Comparison of ENCODE assay signal across 8 cellular contexts in the genomic region with DNA sequence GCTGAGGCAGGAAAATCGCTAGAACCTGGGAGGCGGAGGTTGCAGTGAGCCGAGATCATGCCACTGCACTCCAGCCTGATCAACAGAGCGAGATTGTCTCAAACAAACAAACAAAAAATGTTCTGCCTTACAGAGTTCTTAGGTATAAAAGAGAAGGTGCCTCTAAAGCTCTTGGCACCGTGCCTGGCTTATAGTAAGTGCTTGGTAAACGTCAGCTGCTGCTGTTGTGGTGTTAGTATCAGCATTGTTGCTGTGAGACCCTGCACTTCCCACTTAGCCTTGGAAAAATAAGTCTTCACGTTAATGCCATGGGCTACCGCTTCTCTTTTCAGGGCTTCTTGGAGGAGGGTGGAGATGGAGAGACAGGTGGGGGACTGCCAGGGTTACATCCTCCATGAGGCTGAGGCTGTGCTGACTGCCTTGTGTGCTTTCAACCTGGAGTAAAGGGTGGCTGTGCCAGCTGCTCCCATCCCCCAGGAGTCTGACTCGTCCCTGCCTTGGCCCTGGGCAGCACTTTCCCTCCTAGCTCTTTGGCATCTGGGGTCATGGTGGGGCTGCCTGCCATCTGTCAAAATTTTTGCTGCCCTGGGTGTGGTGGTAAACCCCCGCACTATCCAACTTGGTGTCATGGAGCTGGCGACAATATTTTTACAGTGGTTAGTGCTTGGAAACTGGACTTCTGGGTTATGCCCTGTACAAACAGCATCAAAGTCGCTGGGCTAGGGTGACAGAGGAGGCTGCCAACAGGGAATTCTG. TPM values are rescaled to one million over a fixed set of nuclear protein-coding genes. Genes with fewer than 3 reads are reported as not detected.
DNase-seq lines count a peak whose midpoint lies in the region; ATAC-seq, FAIRE-seq and TF ChIP-seq lines count a peak whose summit lies in the region.

No MANE protein-coding gene starts in this region.

- peak overlapping the region; percentile 81 for H3K27ac Mint-ChIP-seq in activated naive CD4-positive, alpha-beta T cell treated with anti-CD3 and anti-CD28 coated beads, Interleukin-2, amount 50 U/mL, for 24 hours
- H3K27ac Mint-ChIP-seq in activated naive CD4-positive, alpha-beta T cell treated with anti-CD3 and anti-CD28 coated beads, Interleukin-2, amount 50 U/mL, for 72 hours, result peak overlapping the region in 1 of 2 donors; percentile 87

- peaks cover 27% of the 10 kb centered on the region for H3F3A ChIP-seq in SK-N-SH (replicated peaks; ENCODE audit: insufficient read depth)

- no peaks in the 10 kb centered on the region for H3K27me3 Mint-ChIP-seq in activated naive CD4-positive, alpha-beta T cell treated with anti-CD3 and anti-CD28 coated beads, Interleukin-2, amount 50 U/mL, for 24 hours

- 60% methylated on average over 12 of the region's 12 CpGs for WGBS in SK-N-SH (ENCODE audit: low lambda C conversion rate)

- peaks cover 21% of the 10 kb centered on the region for H3K9me1 ChIP-seq in keratinocyte (ENCODE audit: control insufficient read depth, extremely low read depth, insufficient read depth, low read length)

- H3K36me3 Mint-ChIP-seq in activated naive CD4-positive, alpha-beta T cell treated with anti-CD3 and anti-CD28 coated beads, Interleukin-2, amount 50 U/mL, for 24 hours, result peaks cover 10% of the 10 kb centered on the region
- no peaks in the 10 kb centered on the region for H3K36me3 Mint-ChIP-seq in activated naive CD4-positive, alpha-beta T cell treated with anti-CD3 and anti-CD28 coated beads, Interleukin-2, amount 50 U/mL, for 72 hours

- no peak for TF ChIP-seq RAD21 in SK-N-SH (IDR thresholded peaks at IDR 0.05; ENCODE audit: low read length)

- H3K4me2 ChIP-seq in SK-N-SH (peak overlapping the region; percentile 45; the same call in 1 of the 2 replicates), keratinocyte (ENCODE audit: control insufficient read depth, extremely low read depth, insufficient read depth, low read depth, low read length) (peak overlapping the region; percentile 46)

- H3K79me2 ChIP-seq in SK-N-SH (ENCODE audit: insufficient read depth), result peaks cover 100% of the 10 kb centered on the region
- H3K79me2 ChIP-seq in keratinocyte (ENCODE audit: control insufficient read depth, insufficient read depth, low read length), result peaks cover 99% of the 10 kb centered on the region

- no peak overlapping the region for H3K4me3 Mint-ChIP-seq in activated naive CD4-positive, alpha-beta T cell treated with anti-CD3 and anti-CD28 coated beads, Interleukin-2, amount 50 U/mL, for 24 hours

- CTCF ChIA-PET in SK-N-SH (lab: Yijun Ruan, JAX), result interaction anchor here (0.6 to 2.9 kb wide), 6 partner anchors 9 to 748 kb away, joined by 3 to 17 read pairs (median 4); partner anchors contain the start of gene FLNB

- H4K20me1 ChIP-seq in SK-N-SH (ENCODE audit: insufficient read depth) (peaks cover 82% of the 10 kb centered on the region), keratinocyte (ENCODE audit: control insufficient read depth, extremely low read depth, insufficient read depth, low read length) (peaks cover 89% of the 10 kb centered on the region)

- H3K36me3 ChIP-seq in SK-N-SH (replicated peaks in 1 of 2; ENCODE audit: control insufficient read depth in 1 of 2, insufficient read depth in 2 of 2, low read length in 1 of 2) (no peaks in the 10 kb centered on the region), keratinocyte (ENCODE audit: control insufficient read depth in 2 of 2, extremely low read depth in 1 of 2, insufficient read depth in 2 of 2, low read length in 2 of 2) (peaks cover 17 to 23% of the 10 kb centered on the region in 2 experiments), upper lobe of right lung (no peaks in the 10 kb centered on the region)

- no peak overlapping the region for H2AFZ ChIP-seq in SK-N-SH (ENCODE audit: low read depth)
- H2AFZ ChIP-seq in keratinocyte (ENCODE audit: control insufficient read depth, low read length), result no peak overlapping the region

- dilution Hi-C loops in keratinocyte (cut with MboI; ENCODE audit: extremely low pct_ligation_motif_present, low sequenced_read_pairs), result no loop called here

- no peaks in the 10 kb centered on the region for H3K9me2 ChIP-seq in SK-N-SH

- TF ChIP-seq EP300 in SK-N-SH (IDR thresholded peaks at IDR 0.05; ENCODE audit: borderline replicate concordance in 1 of 2, low read depth in 1 of 2, low read length in 1 of 2), result no peak

- no peak for ATAC-seq in activated naive CD4-positive, alpha-beta T cell treated with anti-CD3 and anti-CD28 coated beads, Interleukin-2, amount 50 U/mL, for 72 hours
- ATAC-seq in upper lobe of right lung (peak; percentile 69), HG02870 (IDR thresholded peaks at IDR 0.05; ENCODE audit: unreplicated experiment) (no peak), HG03097 (IDR thresholded peaks at IDR 0.05; ENCODE audit: low FRiP score, unreplicated experiment) (no peak)

- H3K4me3 ChIP-seq in SK-N-SH (ENCODE audit: low read depth in 2 of 2, low read length in 1 of 2) (no peak overlapping the region), keratinocyte (ENCODE audit: control insufficient read depth in 2 of 3, extremely low read depth in 1 of 3, insufficient read depth in 2 of 3, low read depth in 1 of 3, low read length in 3 of 3) (no peak overlapping the region), upper lobe of right lung (no peak overlapping the region)

- no peaks in the 10 kb centered on the region for H3K9me3 ChIP-seq in SK-N-SH
- no peaks in the 10 kb centered on the region for H3K9me3 ChIP-seq in keratinocyte (ENCODE audit: control insufficient read depth, low read depth, low read length)
- no peaks in the 10 kb centered on the region for H3K9me3 ChIP-seq in upper lobe of right lung

- DNase-seq in activated naive CD4-positive, alpha-beta T cell treated with anti-CD3 and anti-CD28 coated beads, Interleukin-2, amount 50 U/mL, for 72 hours (ENCODE audit: low spot score in 2 of 2), result no peak
- DNase-seq in SK-N-SH, result peak; percentile 49
- no peak for DNase-seq in keratinocyte (ENCODE audit: low read depth, low spot score)
- DNase-seq in upper lobe of right lung, result no peak
- no peak for DNase-seq in GM19240 (ENCODE audit: insufficient read length, low spot score)

- H3K9me3 Mint-ChIP-seq in activated naive CD4-positive, alpha-beta T cell treated with anti-CD3 and anti-CD28 coated beads, Interleukin-2, amount 50 U/mL, for 24 hours, result no peaks in the 10 kb centered on the region
- no peaks in the 10 kb centered on the region for H3K9me3 Mint-ChIP-seq in activated naive CD4-positive, alpha-beta T cell treated with anti-CD3 and anti-CD28 coated beads, Interleukin-2, amount 50 U/mL, for 72 hours

- H3K9ac ChIP-seq in SK-N-SH (no peak overlapping the region), keratinocyte (ENCODE audit: control insufficient read depth, extremely low read depth, insufficient read depth, low read length) (peak overlapping the region; percentile 44)

- H3K27ac ChIP-seq in SK-N-SH (ENCODE audit: low read depth in 2 of 2, low read length in 1 of 2), result peak overlapping the region; percentile 29 to 35; a peak in 2 of 4 replicates
- peak overlapping the region; percentile 65 for H3K27ac ChIP-seq in keratinocyte (ENCODE audit: control insufficient read depth, insufficient read depth, low read length)
- peak overlapping the region; percentile 58 for H3K27ac ChIP-seq in upper lobe of right lung

- intact Hi-C loops in upper lobe of right lung (cut with DNase I), result no loop called here

- POLR2A ChIA-PET in SK-N-SH (lab: Yijun Ruan, JAX), result no interaction called here

- peaks cover 17 to 27% of the 10 kb centered on the region in 2 experiments; a peak in 2 of 4 replicates for H3K4me1 ChIP-seq in SK-N-SH (ENCODE audit: control insufficient read depth in 1 of 2, insufficient read depth in 2 of 2, low read depth in 1 of 2, low read length in 1 of 2)
- H3K4me1 ChIP-seq in keratinocyte (ENCODE audit: control insufficient read depth, extremely low read depth, insufficient read depth, low read length), result peaks cover 65% of the 10 kb centered on the region
- H3K4me1 ChIP-seq in upper lobe of right lung, result peaks cover 12% of the 10 kb centered on the region

- H3K4me1 Mint-ChIP-seq in activated naive CD4-positive, alpha-beta T cell treated with anti-CD3 and anti-CD28 coated beads, Interleukin-2, amount 50 U/mL, for 24 hours, result peaks cover 55% of the 10 kb centered on the region

- no peaks in the 10 kb centered on the region for H3K27me3 ChIP-seq in SK-N-SH (ENCODE audit: insufficient read depth)
- no peaks in the 10 kb centered on the region for H3K27me3 ChIP-seq in keratinocyte (ENCODE audit: control insufficient read depth, extremely low read depth, insufficient read depth, low read length)
- H3K27me3 ChIP-seq in upper lobe of right lung, result no peaks in the 10 kb centered on the region

- no peak for FAIRE-seq in keratinocyte (lab: Jason Lieb, UNC)

- TF ChIP-seq CTCF in SK-N-SH (IDR thresholded peaks at IDR 0.05) (no peak), keratinocyte (optimal IDR thresholded peaks at IDR 0.05 in 1 of 3, IDR thresholded peaks at IDR 0.05 in 1 of 3, conservative IDR thresholded peaks at IDR 0.05 in 1 of 3; ENCODE audit: extremely low read depth in 1 of 3, insufficient read depth in 2 of 3, low read length in 3 of 3) (no peak), upper lobe of right lung (IDR thresholded peaks at IDR 0.05) (no peak)

TF ChIP-seq in SK-N-SH, 30 proteins besides CTCF, POLR2A, EP300 and RAD21 (continues in another document):
- TF ChIP-seq FOSL2 (IDR thresholded peaks at IDR 0.05; ENCODE audit: borderline replicate concordance, low read depth) (no peak), GATA2 (CRISPR knock-in tag; IDR thresholded peaks at IDR 0.05) (no peak), MEF2A (IDR thresholded peaks at IDR 0.05; ENCODE audit: borderline replicate concordance, low read depth) (no peak), RXRA (IDR thresholded peaks at IDR 0.05; ENCODE audit: borderline replicate concordance, low read depth) (peak; percentile 52; the same call in 1 of the 2 replicates), NRF1 (IDR thresholded peaks at IDR 0.05; ENCODE audit: low read depth, low read length) (no peak), EZH2phosphoT487 (IDR thresholded peaks at IDR 0.05; ENCODE audit: borderline replicate concordance, low read depth) (no peak)

RNA-seq across cellular contexts. Expression of gene FLNB, which starts 17.8 kb away (rescaled TPM):
- 10 to 100 TPM; 17.5 to 34.2 TPM for total RNA-seq in activated naive CD4-positive, alpha-beta T cell treated with anti-CD3 and anti-CD28 coated beads, Interleukin-2, amount 50 U/mL, for 72 hours
- 115 and 127 TPM in 2 replicates for polyA plus RNA-seq in SK-N-SH (2012; rRNA removed)
- polyA plus RNA-seq in SK-N-SH (2012; cell fraction: cytosol; rRNA removed), result 44.1 and 52.4 TPM in 2 replicates
- 397 and 536 TPM in 2 replicates for polyA plus RNA-seq in SK-N-SH (2012; cell fraction: nucleus; rRNA removed)
- polyA plus RNA-seq in keratinocyte, result 271 to 566 TPM (median 289 TPM) in 3 replicates
- polyA plus RNA-seq in keratinocyte (2011; ENCODE audit: low read depth), result 139 TPM
- polyA plus RNA-seq in keratinocyte (2011; cell fraction: cytosol; rRNA removed), result 224 and 242 TPM in 2 replicates
- polyA plus RNA-seq in keratinocyte (2011; cell fraction: nucleus; rRNA removed), result 1,762 and 1,792 TPM in 2 replicates
- 243 and 645 TPM in 2 replicates for polyA plus RNA-seq in keratinocyte (2012; ENCODE audit: low replicate concordance)
- polyA minus RNA-seq in keratinocyte, result 1,184 to 1,540 TPM (median 1,356 TPM) in 3 replicates
- 873 TPM for polyA minus RNA-seq in keratinocyte (2011; cell fraction: cytosol; rRNA and poly(A)+ RNA removed)
- polyA minus RNA-seq in keratinocyte (2011; cell fraction: nucleus; rRNA and poly(A)+ RNA removed), result 2,395 and 3,178 TPM in 2 replicates
- 115 TPM for total RNA-seq in upper lobe of right lung
